In genomic region chr1:114154963-114155322, GRCh38 we compare ENCODE assay signal across 11 cellular contexts. TPM values are rescaled to one million over a fixed set of nuclear protein-coding genes. Genes with fewer than 3 reads are reported as not detected.
DNase-seq lines count a peak whose midpoint lies in the region; ATAC-seq, FAIRE-seq and TF ChIP-seq lines count a peak whose summit lies in the region.
"Had no signal": no experiment of that assay in that cellular context is flagged by ENCODE, and none has a peak within 500 bp of the region (broad histone marks: within the 10 kb centered on the region; RNA-seq: fewer than 3 reads in every experiment).

No MANE protein-coding gene starts in this region.

- no peak for TF ChIP-seq CTCF in RWPE1 (conservative IDR thresholded peaks at IDR 0.05; ENCODE audit: low read depth)
- TF ChIP-seq CTCF in foreskin fibroblast (IDR thresholded peaks at IDR 0.05; ENCODE audit: low read depth, low read length): no peak

- peaks cover 11% of the 10 kb centered on the region for H3K4me1 Mint-ChIP-seq in activated naive CD4-positive, alpha-beta T cell treated with anti-CD3 and anti-CD28 coated beads for 36 hours (ENCODE audit: low read depth)

- peak; percentile 24 for DNase-seq in activated naive CD4-positive, alpha-beta T cell treated with anti-CD3 and anti-CD28 coated beads for 36 hours
- DNase-seq in activated naive CD4-positive, alpha-beta T cell treated with Interleukin-2 at 50 U/mL for 16 hours: no peak
- DNase-seq in RWPE1 (ENCODE audit: low spot score): peak; percentile 33
- DNase-seq in foreskin fibroblast: peak; percentile 37 to 72
- no peak for DNase-seq in sciatic nerve (ENCODE audit: low spot score)
- DNase-seq in GM19239 (ENCODE audit: insufficient read length, low spot score): no peak
- DNase-seq in activated CD4-positive, alpha-beta T cell treated with anti-CD3 and anti-CD28 coated beads, Interleukin-2, amount 50 U/mL, for 4 hours: no peak
- no peak for DNase-seq in COR-L47 (lab: John Stamatoyannopoulos, UW)
- DNase-seq: left ventricle myocardium superior, NCI-H2107 had no signal

- no peaks in the 10 kb centered on the region for H3K9me3 Mint-ChIP-seq in activated naive CD4-positive, alpha-beta T cell treated with anti-CD3 and anti-CD28 coated beads for 36 hours

- H3K4me3 ChIP-seq in foreskin fibroblast (ENCODE audit: low read depth in 1 of 2, low read length in 2 of 2): no peak overlapping the region
- H3K4me3 ChIP-seq: upper lobe of left lung had no signal

- no peaks in the 10 kb centered on the region for H3K36me3 Mint-ChIP-seq in activated naive CD4-positive, alpha-beta T cell treated with anti-CD3 and anti-CD28 coated beads for 36 hours (ENCODE audit: low read depth)

- peak overlapping the region; percentile 5 for H3K4me3 Mint-ChIP-seq in activated naive CD4-positive, alpha-beta T cell treated with anti-CD3 and anti-CD28 coated beads for 36 hours

- CTCF ChIA-PET in activated naive CD4-positive, alpha-beta T cell treated with anti-CD3 and anti-CD28 coated beads for 36 hours (lab: Charles Lee): interaction anchor here (0.9 kb wide), 1 partner anchor 58 kb away, joined by 3 read pairs; no protein-coding TSS in a partner anchor
- CTCF ChIA-PET in RWPE1 (lab: Yijun Ruan, JAX): no interaction called here

- H3K27me3 Mint-ChIP-seq in activated naive CD4-positive, alpha-beta T cell treated with anti-CD3 and anti-CD28 coated beads for 36 hours (ENCODE audit: low read depth): peaks cover 47% of the 10 kb centered on the region

- H3K27ac ChIP-seq in RWPE1: no peak overlapping the region
- H3K27ac ChIP-seq: upper lobe of left lung had no signal

- H3K27ac Mint-ChIP-seq in activated naive CD4-positive, alpha-beta T cell treated with anti-CD3 and anti-CD28 coated beads for 36 hours: no peak overlapping the region

- intact Hi-C loops in activated naive CD4-positive, alpha-beta T cell treated with anti-CD3 and anti-CD28 coated beads for 36 hours (cut with micrococcal nuclease): loop anchor here (10.0 kb wide), 1 partner anchor 180 kb away; the partner anchor contains the start of gene OLFML3
- intact Hi-C loops in sciatic nerve (cut with DNase I): no loop called here

- POLR2A ChIA-PET in RWPE1 (lab: Yijun Ruan, JAX; ENCODE audit: low non-redundant PET): no interaction called here

- no peak for FAIRE-seq in GM19239 (lab: Jason Lieb, UNC)

- ATAC-seq in sciatic nerve: peak; percentile 32
- ATAC-seq: left ventricle myocardium superior had no signal

RNA-seq across cellular contexts. Expression of gene SYT6, which starts 1.3 kb away (rescaled TPM):
- total RNA-seq in activated naive CD4-positive, alpha-beta T cell treated with anti-CD3 and anti-CD28 coated beads for 36 hours: not detected
- total RNA-seq in sciatic nerve: 0.40 TPM
- total RNA-seq: left ventricle myocardium superior had no signal

Comparison
In these comparisons a context has a peak if more than half of its experiments do, and no peak if none do; other contexts are left out.
1. DNase-seq: peak in activated naive CD4-positive, alpha-beta T cell treated with anti-CD3 and anti-CD28 coated beads for 36 hours (single experiment), RWPE1 (single experiment) and foreskin fibroblast (2 of 2); none in activated naive CD4-positive, alpha-beta T cell treated with Interleukin-2 at 50 U/mL for 16 hours (single experiment), sciatic nerve (single experiment), GM19239 (single experiment), activated CD4-positive, alpha-beta T cell treated with anti-CD3 and anti-CD28 coated beads, Interleukin-2, amount 50 U/mL, for 4 hours (0 of 2) and COR-L47 (single experiment).